ENCODE assay signal across 27 cellular contexts in the genomic region with DNA sequence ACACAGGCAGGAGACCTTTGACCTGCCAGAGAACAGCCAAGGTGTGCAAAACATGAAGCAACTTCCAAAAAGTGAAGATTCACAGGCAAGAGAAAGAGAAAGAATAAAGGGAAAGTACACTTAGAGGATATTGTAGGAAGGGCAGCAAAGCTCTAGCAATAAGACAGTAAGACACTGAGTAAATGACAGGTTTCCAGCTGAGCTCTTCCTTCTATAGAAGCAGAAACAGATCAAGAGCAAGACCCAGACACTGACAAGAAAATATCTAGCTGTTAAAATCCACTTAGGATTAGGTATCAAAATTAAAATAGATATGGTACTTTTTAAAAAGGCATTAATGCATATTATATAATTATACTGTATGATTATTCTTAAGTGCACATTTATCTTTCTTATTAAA.
"Had no signal": no experiment of that assay in that cellular context is flagged by ENCODE, and none has a peak within 500 bp of the region (broad histone marks: within the 10 kb centered on the region; RNA-seq: fewer than 3 reads in every experiment).

No MANE protein-coding gene starts in this region.

- H3K4me3 ChIP-seq: K562, Peyer's patch, SJSA1 had no signal

- ATAC-seq: activated CD4-positive, alpha-beta T cell treated with anti-CD3 and anti-CD28 coated beads for 36 hours; activated T-helper 17 cell treated with anti-CD3 and anti-CD28 coated beads, Interleukin-2, amount 50 U/mL, for 72 hours; K562; T-cell had no signal

- H3K4me1 ChIP-seq: Peyer's patch, SJSA1 had no signal

- H3K27me3 ChIP-seq: Peyer's patch, SJSA1 had no signal

- DNase-seq: activated CD4-positive, alpha-beta memory T cell treated with anti-CD3 and anti-CD28 coated beads, Interleukin-2, amount 10 ng/mL, durations not matched to agents 7 days and 5 days; activated CD4-positive, alpha-beta T cell treated with anti-CD3 and anti-CD28 coated beads for 36 hours; activated CD4-positive, alpha-beta T cell treated with anti-CD3 and anti-CD28 coated beads, Interleukin-2, amount 50 U/mL, for 1 hour; activated gamma-delta T cell; activated naive CD4-positive, alpha-beta T cell treated with anti-CD3 and anti-CD28 coated beads for 36 hours; activated T-cell treated with anti-CD3 and anti-CD28 coated beads for 4 hours; activated T-cell treated with anti-CD3 and anti-CD28 coated beads, Interleukin-2, amount 50 U/mL, for 48 hours; amygdala; Karpas-422; NCI-H1092; NCI-H1417 treated with DMSO at 0.1 percent for 48 hours; NCI-H1694; NCI-H2029; NCI-H2107; NCI-H2171 treated with DMSO at 0.1 percent for 48 hours; NCI-H226; NCI-H526; OCI-M1; Peyer's patch; SHP77; T-cell; T-helper 2 cell; T1000; WERI-Rb-1 had no signal

- H3K9me3 ChIP-seq: Peyer's patch, SJSA1 had no signal

- H3K27ac ChIP-seq: Peyer's patch, SJSA1, WERI-Rb-1 had no signal

- H3K36me3 ChIP-seq: Peyer's patch, SJSA1, WERI-Rb-1 had no signal
